Comparison of ENCODE assay signal across 30 cellular contexts in genomic region chr11:1026641-1027482, GRCh38. TPM values are rescaled to one million over a fixed set of nuclear protein-coding genes. Genes with fewer than 3 reads are reported as not detected.
DNase-seq lines count a peak whose midpoint lies in the region; ATAC-seq, FAIRE-seq and TF ChIP-seq lines count a peak whose summit lies in the region.
"Had no signal": no experiment of that assay in that cellular context is flagged by ENCODE, and none has a peak within 500 bp of the region (broad histone marks: within the 10 kb centered on the region; RNA-seq: fewer than 3 reads in every experiment).

No MANE protein-coding gene starts in this region.

- H2AK5ac ChIP-seq in H1 (ENCODE audit: low read depth, low read length) = no peak overlapping the region

- ATAC-seq in stimulated activated naive B cell treated with anti-CD40 and anti-IgM and Interleukin-4, amounts not matched to agents 10 μg/mL and 1 μg/mL and 100 μg/mL, for 72 hours (replicated peaks) = no peak
- no peak for ATAC-seq in GM19395 (IDR thresholded peaks at IDR 0.05; ENCODE audit: unreplicated experiment)
- ATAC-seq in aorta (ENCODE audit: low FRiP score) = no peak
- ATAC-seq: GM12878 had no signal

- H3K79me2 ChIP-seq in H1 (ENCODE audit: control insufficient read depth in 1 of 2, insufficient read depth in 2 of 2, low read length in 2 of 2) = no peaks in the 10 kb centered on the region

- peaks cover 0 to 6% of the 10 kb centered on the region in 2 experiments for H4K20me1 ChIP-seq in H1 (replicated peaks in 1 of 2; ENCODE audit: control insufficient read depth in 1 of 2, insufficient read depth in 2 of 2, low read length in 2 of 2)

- H3K4me1 ChIP-seq in HUES6 (ENCODE audit: control insufficient read depth, insufficient read depth, low read length) (no peaks in the 10 kb centered on the region), H1 (replicated peaks in 1 of 4; ENCODE audit: control insufficient read depth in 3 of 4, insufficient read depth in 4 of 4, low read length in 3 of 4) (no peaks in the 10 kb centered on the region), aorta (ENCODE audit: control insufficient read depth in 1 of 2, insufficient read depth in 2 of 2, low read length in 2 of 2) (no peaks in the 10 kb centered on the region)
- H3K4me1 ChIP-seq: BE2C, BLaER1 had no signal

- H4K91ac ChIP-seq in H1 (replicated peaks; ENCODE audit: insufficient read length, low read length) = peak overlapping the region; percentile 81

- no peak overlapping the region for H2BK20ac ChIP-seq in H1 (ENCODE audit: low read length)

- TF ChIP-seq CTCF in H1 (IDR thresholded peaks at IDR 0.05; ENCODE audit: control extremely low read depth in 1 of 3, insufficient read depth in 1 of 3, low read depth in 1 of 3, low read length in 3 of 3) = no peak

- H3K4ac ChIP-seq in H1 (replicated peaks; ENCODE audit: insufficient read length, low read depth, low read length) = no peak overlapping the region

- H3K27ac ChIP-seq in HUES6 (ENCODE audit: low read depth, low read length) = 0 out of 2 replicates have a peak overlapping the region, but pooled peaks have one; percentile 24
- H3K27ac ChIP-seq in H1 (ENCODE audit: low read depth, low read length) = no peak overlapping the region
- no peak overlapping the region for H3K27ac ChIP-seq in aorta (ENCODE audit: low read depth in 1 of 2, low read length in 2 of 2)
- H3K27ac ChIP-seq: BLaER1 had no signal

- H4K8ac ChIP-seq in H1 (ENCODE audit: extremely low read depth, insufficient read depth, low read length) = no peak overlapping the region; the same call in 1 of the 2 replicates

- H3K9me3 ChIP-seq in HUES6 (ENCODE audit: control insufficient read depth, insufficient read depth, low read depth, low read length) = no peaks in the 10 kb centered on the region
- H3K9me3 ChIP-seq in H1 (ENCODE audit: insufficient read depth in 2 of 2, low read depth in 1 of 2, low read length in 1 of 2) = no peaks in the 10 kb centered on the region
- H3K9me3 ChIP-seq in aorta (ENCODE audit: control insufficient read depth, low read length) = no peaks in the 10 kb centered on the region
- H3K9me3 ChIP-seq: BE2C, BLaER1 had no signal

- no peaks in the 10 kb centered on the region for H3K79me1 ChIP-seq in H1 (ENCODE audit: low read depth, low read length)

- H2BK120ac ChIP-seq in H1 (replicated peaks; ENCODE audit: low read depth, low read length) = no peak overlapping the region

- no peak for FAIRE-seq in H1 (lab: Jason Lieb, UNC)
- FAIRE-seq: A204.1, GM12878, GM12892, GM18507 had no signal

- H2BK15ac ChIP-seq in H1 (ENCODE audit: low read length) = no peak overlapping the region; the same call in 1 of the 2 replicates

- no peak overlapping the region for H3K18ac ChIP-seq in H1 (ENCODE audit: extremely low read depth, low read length)

- H3K27me3 ChIP-seq in HUES6 (ENCODE audit: control insufficient read depth, insufficient read depth, low read length) (no peaks in the 10 kb centered on the region), H1 (replicated peaks in 1 of 4; ENCODE audit: control insufficient read depth in 3 of 4, extremely low read depth in 1 of 4, insufficient read depth in 3 of 4, low read length in 3 of 4) (no peaks in the 10 kb centered on the region), aorta (ENCODE audit: control insufficient read depth in 1 of 2, insufficient read depth in 2 of 2, low read length in 1 of 2) (no peaks in the 10 kb centered on the region)
- H3K27me3 ChIP-seq: BE2C, BLaER1 had no signal

- H3K56ac ChIP-seq in H1 (replicated peaks; ENCODE audit: insufficient read length, low read depth, low read length) = no peak overlapping the region

- 89% methylated on average over 42 of the region's 46 CpGs; no CpG with 5 or more reads in 1 of the 2 experiments for WGBS in H1 (ENCODE audit: extremely low coverage in 1 of 2, insufficient coverage in 1 of 2, insufficient read length in 1 of 2, insufficient replicate concordance in 2 of 2, low coverage in 1 of 2, low lambda C conversion rate in 2 of 2, missing lambda C conversion rate in 1 of 2), 2 experiments
- 89 to 91% methylated on average over 46 of the region's 46 CpGs for WGBS in aorta, 2 donors

- H3K36me3 Mint-ChIP-seq in stimulated activated naive B cell treated with anti-CD40 and anti-IgM and Interleukin-4, amounts not matched to agents 10 μg/mL and 1 μg/mL and 100 μg/mL, for 72 hours = peaks cover 3 to 7% of the 10 kb centered on the region in 2 donors
- H3K36me3 Mint-ChIP-seq: CD14-positive monocyte had no signal

- peaks cover 5% of the 10 kb centered on the region for H3K23me2 ChIP-seq in H1 (ENCODE audit: low read depth, low read length)

- H3K4me3 ChIP-seq in HUES6 (ENCODE audit: low read depth, low read length) = no peak overlapping the region
- no peak overlapping the region for H3K4me3 ChIP-seq in H1 (ENCODE audit: extremely low read depth in 1 of 4, insufficient read depth in 2 of 4, low read depth in 3 of 4, low read length in 4 of 4)
- H3K4me3 ChIP-seq in aorta (ENCODE audit: low read length in 2 of 2) = no peak overlapping the region
- H3K4me3 ChIP-seq: BLaER1, GM12878 had no signal

- no peak for TF ChIP-seq EP300 in H1 (IDR thresholded peaks at IDR 0.05; ENCODE audit: borderline replicate concordance in 1 of 2, low read depth in 2 of 2, low read length in 2 of 2)

- H3K14ac ChIP-seq in H1 (ENCODE audit: insufficient read length) = no peak overlapping the region

- no peak for DNase-seq in H1 (ENCODE audit: low read depth in 1 of 2, low spot score in 2 of 2)
- DNase-seq in stimulated activated naive B cell treated with anti-CD40 and anti-IgM and Interleukin-4, amounts not matched to agents 10 μg/mL and 1 μg/mL and 100 μg/mL, for 72 hours = no peak
- DNase-seq in aorta = no peak
- DNase-seq: 8988T; ACHN; BE2C; C1 segment of cervical spinal cord; CD4-positive, CD25-positive, alpha-beta regulatory T cell; CD8-positive, alpha-beta memory T cell; COR-L47; DMS 273 treated with DMSO at 0.1 percent for 48 hours; DMS153; DMS53; DMS79; DND-41; EL; GDM1 had no signal

- H3K9ac ChIP-seq in HUES6 (ENCODE audit: low read length) = no peak overlapping the region
- H3K9ac ChIP-seq in H1 (replicated peaks in 1 of 4; ENCODE audit: extremely low read depth in 1 of 4, low read depth in 3 of 4, low read length in 3 of 4) = no peak overlapping the region
- H3K9ac ChIP-seq: BLaER1 had no signal

- peak overlapping the region; percentile 59 for H3K27ac Mint-ChIP-seq in stimulated activated naive B cell treated with anti-CD40 and anti-IgM and Interleukin-4, amounts not matched to agents 10 μg/mL and 1 μg/mL and 100 μg/mL, for 72 hours
- H3K27ac Mint-ChIP-seq: CD14-positive monocyte; CD4-positive, alpha-beta memory T cell; CD4-positive, CD25-positive, alpha-beta regulatory T cell; CD8-positive, alpha-beta memory T cell had no signal

- H3K4me2 ChIP-seq in H1 (ENCODE audit: insufficient read depth in 1 of 2, low read depth in 2 of 2, low read length in 2 of 2) = no peak overlapping the region
- H3K4me2 ChIP-seq: BLaER1 had no signal

- TF ChIP-seq RAD21 in H1 (IDR thresholded peaks at IDR 0.05 in 1 of 2, conservative IDR thresholded peaks at IDR 0.05 in 1 of 2; ENCODE audit: low read depth in 2 of 2, low read length in 2 of 2) = no peak

- no peaks in the 10 kb centered on the region for H3K9me3 Mint-ChIP-seq in stimulated activated naive B cell treated with anti-CD40 and anti-IgM and Interleukin-4, amounts not matched to agents 10 μg/mL and 1 μg/mL and 100 μg/mL, for 72 hours
- H3K9me3 Mint-ChIP-seq: CD14-positive monocyte; CD8-positive, alpha-beta memory T cell had no signal

- no peak for TF ChIP-seq POLR2A in H1 (IDR thresholded peaks at IDR 0.05; ENCODE audit: control extremely low read depth in 1 of 2, low read depth in 2 of 2, low read length in 2 of 2)

- CTCF ChIA-PET in H1 (lab: Charles Lee; ENCODE audit: partially characterized antibody) = interaction anchor here (0.5 to 1.3 kb wide), 4 partner anchors 20 to 806 kb away, joined by 3 read pairs; no protein-coding TSS in a partner anchor

- POLR2A ChIA-PET in H1 (lab: Charles Lee; ENCODE audit: partially characterized antibody) = interaction anchor here (0.8 to 1.5 kb wide), 4 partner anchors 11 to 167 kb away, joined by 3 to 4 read pairs (median 4); no protein-coding TSS in a partner anchor

- intact Hi-C loops in aorta (cut with DNase I) = no loop called here

- H2BK5ac ChIP-seq in H1 (ENCODE audit: low read depth, low read length) = no peak overlapping the region; the same call in 1 of the 2 replicates

- no peak overlapping the region for H4K5ac ChIP-seq in H1 (ENCODE audit: insufficient read length, low read depth, low read length)

- H3K36me3 ChIP-seq in HUES6 (ENCODE audit: control insufficient read depth, insufficient read depth, low read length) (no peaks in the 10 kb centered on the region), H1 (ENCODE audit: control insufficient read depth in 2 of 4, insufficient read depth in 4 of 4, low read length in 3 of 4) (no peaks in the 10 kb centered on the region; a peak in 1 of 8 replicates), aorta (ENCODE audit: control insufficient read depth in 1 of 2, insufficient read depth in 2 of 2, low read length in 1 of 2) (no peaks in the 10 kb centered on the region)
- H3K36me3 ChIP-seq: BE2C had no signal

- peaks cover 0 to 4% of the 10 kb centered on the region in 2 donors for H3K4me1 Mint-ChIP-seq in stimulated activated naive B cell treated with anti-CD40 and anti-IgM and Interleukin-4, amounts not matched to agents 10 μg/mL and 1 μg/mL and 100 μg/mL, for 72 hours
- H3K4me1 Mint-ChIP-seq: CD14-positive monocyte had no signal

- no peak overlapping the region for H2BK12ac ChIP-seq in H1 (ENCODE audit: low read depth, low read length)

- H2AFZ ChIP-seq in H1 (ENCODE audit: low read length) = no peak overlapping the region

- no peak overlapping the region for H3K4me3 Mint-ChIP-seq in stimulated activated naive B cell treated with anti-CD40 and anti-IgM and Interleukin-4, amounts not matched to agents 10 μg/mL and 1 μg/mL and 100 μg/mL, for 72 hours
- H3K4me3 Mint-ChIP-seq: CD14-positive monocyte; CD4-positive, alpha-beta memory T cell; CD4-positive, CD25-positive, alpha-beta regulatory T cell; CD8-positive, alpha-beta memory T cell had no signal

- no peaks in the 10 kb centered on the region for H3K27me3 Mint-ChIP-seq in stimulated activated naive B cell treated with anti-CD40 and anti-IgM and Interleukin-4, amounts not matched to agents 10 μg/mL and 1 μg/mL and 100 μg/mL, for 72 hours
- H3K27me3 Mint-ChIP-seq: CD4-positive, alpha-beta memory T cell; CD4-positive, CD25-positive, alpha-beta regulatory T cell; CD8-positive, alpha-beta memory T cell had no signal

- no peak overlapping the region for H3K23ac ChIP-seq in H1 (ENCODE audit: insufficient read length)

RNA-seq across cellular contexts. Expression of gene MUC6, which starts 9.7 kb away (rescaled TPM):
- not detected in 2 replicates for total RNA-seq in H1 (2021; fragmentation: NEBNext Ultra II Directional; extraction: Animal tissue kit (Norgen Biotek cat#: 25700))
- 0.09 TPM in 1 of 2 replicates, not detected in the other for polyA plus RNA-seq in H1 (2011; rRNA removed)
- not detected for polyA plus RNA-seq in H1 (2011; cell fraction: cytosol; rRNA removed)
- not detected for polyA plus RNA-seq in H1 (2011; cell fraction: nucleus; rRNA removed)
- 0.24 to 1.1 TPM (median 0.29 TPM) in 4 replicates for polyA plus RNA-seq in H1 (2012, experiment 1 of 2)
- 0.03 TPM for polyA plus RNA-seq in H1 (2012, experiment 2 of 2)
- under 0.01 TPM for polyA plus RNA-seq in H1 (2013, experiment 1 of 2)
- polyA plus RNA-seq in H1 (2013, experiment 2 of 2) = not detected
- polyA minus RNA-seq in H1 (2011; rRNA and poly(A)+ RNA removed) = not detected in 2 replicates
- polyA minus RNA-seq in H1 (2011; cell fraction: cytosol; rRNA and poly(A)+ RNA removed) = not detected
- not detected for polyA minus RNA-seq in H1 (2011; cell fraction: nucleus; rRNA and poly(A)+ RNA removed)
- not detected for total RNA-seq in aorta
- polyA plus RNA-seq in aorta = under 1 TPM; under 0.01 to 0.49 TPM
- total RNA-seq: A673; CD4-positive, alpha-beta memory T cell; CD4-positive, CD25-positive, alpha-beta regulatory T cell; CD8-positive, alpha-beta memory T cell; Daoy; G401 had no signal
- polyA plus RNA-seq: AG04450; CD14-positive monocyte; CD8-positive, alpha-beta memory T cell had no signal

RNA-seq across cellular contexts. Expression of gene MUC2, which starts 47.8 kb away (rescaled TPM):
- not detected in 2 replicates for total RNA-seq in H1 (2021; fragmentation: NEBNext Ultra II Directional; extraction: Animal tissue kit (Norgen Biotek cat#: 25700))
- polyA plus RNA-seq in H1 (2011; rRNA removed) (not detected in 2 replicates), aorta (10 to 100 TPM in 1 of 2 donors, under 1 TPM in 1; 0.08 to 11.8 TPM)
- not detected for polyA plus RNA-seq in H1 (2011; cell fraction: cytosol; rRNA removed)
- not detected for polyA plus RNA-seq in H1 (2011; cell fraction: nucleus; rRNA removed)
- polyA plus RNA-seq in H1 (2012, experiment 1 of 2) = 0.01 to 0.04 TPM in 2 of 4 replicates, not detected in the others
- polyA plus RNA-seq in H1 (2012, experiment 2 of 2) = not detected
- 0.02 TPM for polyA plus RNA-seq in H1 (2013, experiment 1 of 2)
- polyA plus RNA-seq in H1 (2013, experiment 2 of 2) = under 0.01 TPM
- not detected in 2 replicates for polyA minus RNA-seq in H1 (2011; rRNA and poly(A)+ RNA removed)
- not detected for polyA minus RNA-seq in H1 (2011; cell fraction: cytosol; rRNA and poly(A)+ RNA removed)
- not detected for polyA minus RNA-seq in H1 (2011; cell fraction: nucleus; rRNA and poly(A)+ RNA removed)
- under 1 TPM; 0.06 to 0.10 TPM for total RNA-seq in aorta
- total RNA-seq: A673; CD4-positive, alpha-beta memory T cell; CD4-positive, CD25-positive, alpha-beta regulatory T cell; CD8-positive, alpha-beta memory T cell; Daoy; G401 had no signal
- polyA plus RNA-seq: AG04450; CD14-positive monocyte; CD4-positive, alpha-beta memory T cell; CD4-positive, CD25-positive, alpha-beta regulatory T cell; CD8-positive, alpha-beta memory T cell; GM12878 had no signal
